31 cellular contexts compared by ENCODE assay signal in genomic region chr3:115547207-115547606, GRCh38.
"Had no signal": no experiment of that assay in that cellular context is flagged by ENCODE, and none has a peak within 500 bp of the region (broad histone marks: within the 10 kb centered on the region; RNA-seq: fewer than 3 reads in every experiment).

No MANE protein-coding gene starts in this region.

- H3K9me3 ChIP-seq: adrenal gland, ascending aorta, body of pancreas, breast epithelium had no signal

- H3K27me3 ChIP-seq: adrenal gland, ascending aorta, body of pancreas, brain microvascular endothelial cell, breast epithelium, cardiac muscle cell had no signal

- H3K27ac ChIP-seq: adrenal gland, ascending aorta, body of pancreas, brain microvascular endothelial cell, breast epithelium, cardiac muscle cell had no signal

- H3K36me3 ChIP-seq: adrenal gland, ascending aorta, brain microvascular endothelial cell, breast epithelium, cardiac muscle cell had no signal

- H3K4me3 ChIP-seq: adrenal gland, ascending aorta, body of pancreas, breast epithelium, cardiac muscle cell had no signal

- DNase-seq: activated effector memory CD4-positive, alpha-beta T cell treated with anti-CD3 and anti-CD28 coated beads, Interleukin-2, amount 50 U/mL, for 16 hours; activated effector memory CD4-positive, alpha-beta T cell treated with Interleukin-2 at 50 U/mL for 16 hours; activated gamma-delta T cell; activated gamma-delta T cell treated with Interleukin-2 at 50 U/mL for 16 hours; activated naive CD4-positive, alpha-beta T cell; activated naive CD4-positive, alpha-beta T cell treated with anti-CD3 and anti-CD28 coated beads for 36 hours; activated naive CD4-positive, alpha-beta T cell treated with anti-CD3 and anti-CD28 coated beads, Interleukin-2, amount 10 ng/mL, durations not matched to agents 7 days and 5 days; activated naive CD4-positive, alpha-beta T cell treated with anti-CD3 and anti-CD28 coated beads, Interleukin-2, amount 50 U/mL, for 16 hours; activated naive CD4-positive, alpha-beta T cell treated with Interleukin-2 at 50 U/mL for 16 hours; activated naive CD8-positive, alpha-beta T cell treated with anti-CD3 and anti-CD28 coated beads for 36 hours; activated naive CD8-positive, alpha-beta T cell treated with anti-CD3 and anti-CD28 coated beads, Interleukin-2, amount 10 ng/mL, durations not matched to agents 7 days and 5 days; activated naive CD8-positive, alpha-beta T cell treated with anti-CD3 and anti-CD28 coated beads, Interleukin-2, amount 50 U/mL, for 24 hours; activated T-cell treated with anti-CD3 and anti-CD28 coated beads, Interleukin-2, amount 50 U/mL, for 24 hours; activated T-cell treated with anti-CD3 and anti-CD28 coated beads, Interleukin-2, amount 50 U/mL, for 4 hours; activated T-cell treated with anti-CD3 and anti-CD28 coated beads, Interleukin-2, amount 50 U/mL, for 48 hours; activated T-cell treated with anti-CD3 and anti-CD28 coated beads, Interleukin-2, amount 50 U/mL, for 72 hours; adrenal gland; amniotic stem cell; amygdala; anterior cingulate cortex; aorta; body of pancreas; brain microvascular endothelial cell; caudate nucleus; central memory CD4-positive, alpha-beta T cell; cerebellar nuclear complex had no signal

- ATAC-seq: activated naive CD4-positive, alpha-beta T cell treated with anti-CD3 and anti-CD28 coated beads, Interleukin-2, amount 50 U/mL, for 72 hours; activated naive CD8-positive, alpha-beta T cell treated with anti-CD3 and anti-CD28 coated beads, Interleukin-2, amount 50 U/mL, for 24 hours; activated T-cell treated with anti-CD3 and anti-CD28 coated beads, Interleukin-2, amount 50 U/mL, for 4 hours; activated T-cell treated with anti-CD3 and anti-CD28 coated beads, Interleukin-2, amount 50 U/mL, for 72 hours; activated T-helper 17 cell treated with anti-CD3 and anti-CD28 coated beads, Interleukin-2, amount 50 U/mL, for 72 hours; body of pancreas had no signal
